Comparison of ENCODE assay signal across 21 cellular contexts in the genomic region with DNA sequence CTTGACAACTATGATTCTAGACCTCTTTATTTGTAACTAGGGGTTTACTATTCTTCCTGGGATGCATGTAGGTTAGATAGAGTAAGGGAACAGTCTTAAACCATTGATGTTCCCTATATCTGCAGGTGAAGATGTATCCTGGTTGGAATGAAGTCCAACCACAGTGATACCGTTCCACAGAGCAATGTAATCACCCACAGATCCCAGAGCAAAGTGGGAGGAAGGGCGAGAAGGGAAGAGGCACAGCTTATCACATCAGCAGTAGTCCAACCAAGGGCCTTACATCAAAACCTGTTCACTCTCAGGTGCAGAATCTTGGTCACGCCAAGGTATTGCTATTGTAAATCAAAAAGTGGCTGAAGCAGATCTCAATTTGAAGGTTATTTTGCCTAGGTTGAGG.
"Had no signal": no experiment of that assay in that cellular context is flagged by ENCODE, and none has a peak within 500 bp of the region (broad histone marks: within the 10 kb centered on the region; RNA-seq: fewer than 3 reads in every experiment).

No MANE protein-coding gene starts in this region.

- H3K27me3 ChIP-seq: adrenal gland, esophagus squamous epithelium, gastroesophageal sphincter had no signal

- ATAC-seq: gastroesophageal sphincter; left ventricle myocardium superior; stimulated activated memory B cell treated with anti-CD40 and anti-IgM and Interleukin-4, amounts not matched to agents 10 μg/mL and 1 μg/mL and 100 μg/mL, for 72 hours had no signal

- H3K27me3 Mint-ChIP-seq: activated naive CD4-positive, alpha-beta T cell treated with anti-CD3 and anti-CD28 coated beads, Interleukin-2, amount 50 U/mL, for 24 hours; T-helper 17 cell; type B pancreatic cell had no signal

- H3K4me1 Mint-ChIP-seq: endodermal cell; stimulated activated memory B cell treated with anti-CD40 and anti-IgM and Interleukin-4, amounts not matched to agents 10 μg/mL and 1 μg/mL and 100 μg/mL, for 72 hours had no signal

- H3K4me3 Mint-ChIP-seq: endodermal cell; nephron progenitor cell; stimulated activated memory B cell treated with anti-CD40 and anti-IgM and Interleukin-4, amounts not matched to agents 10 μg/mL and 1 μg/mL and 100 μg/mL, for 72 hours; type B pancreatic cell had no signal

- H3K36me3 ChIP-seq: adrenal gland, esophagus squamous epithelium, gastroesophageal sphincter had no signal

- H3K4me3 ChIP-seq: adrenal gland, coronary artery, esophagus squamous epithelium, gastroesophageal sphincter had no signal

- DNase-seq: activated CD4-positive, alpha-beta memory T cell treated with anti-CD3 and anti-CD28 coated beads for 36 hours; activated CD4-positive, alpha-beta T cell treated with anti-CD3 and anti-CD28 coated beads for 48 hours; activated gamma-delta T cell treated with Interleukin-2 at 50 U/mL for 16 hours; adrenal gland; cerebellar nuclear complex; endodermal cell; esophagus squamous epithelium; head of caudate nucleus; hypothalamus; left ventricle myocardium superior; nephron progenitor cell; right cardiac atrium; stimulated activated CD4-positive, alpha-beta T cell treated with anti-CD3 and anti-CD28 coated beads, Interleukin-1b, Interleukin-23, amount 100 ng/mL, for 48 hours; T-helper 17 cell had no signal

- H3K4me1 ChIP-seq: adrenal gland, esophagus squamous epithelium, gastroesophageal sphincter, parathyroid adenoma had no signal

- H3K9me3 ChIP-seq: adrenal gland, esophagus squamous epithelium, gastroesophageal sphincter had no signal

- H3K27ac Mint-ChIP-seq: activated CD4-positive, alpha-beta memory T cell treated with anti-CD3 and anti-CD28 coated beads for 36 hours; endodermal cell; stimulated activated memory B cell treated with anti-CD40 and anti-IgM and Interleukin-4, amounts not matched to agents 10 μg/mL and 1 μg/mL and 100 μg/mL, for 72 hours; T-helper 17 cell; type B pancreatic cell had no signal

- H3K27ac ChIP-seq: adrenal gland, coronary artery, esophagus squamous epithelium, gastroesophageal sphincter, parathyroid adenoma had no signal

- H3K9ac ChIP-seq: parathyroid adenoma had no signal

- H3K36me3 Mint-ChIP-seq: stimulated activated memory B cell treated with anti-CD40 and anti-IgM and Interleukin-4, amounts not matched to agents 10 μg/mL and 1 μg/mL and 100 μg/mL, for 72 hours; type B pancreatic cell had no signal

- H3K79me2 ChIP-seq: parathyroid adenoma had no signal

- FAIRE-seq: bronchial epithelial cell had no signal

- H2AFZ ChIP-seq: parathyroid adenoma had no signal
